ENCODE assay signal across 1 cellular context in the genomic region with DNA sequence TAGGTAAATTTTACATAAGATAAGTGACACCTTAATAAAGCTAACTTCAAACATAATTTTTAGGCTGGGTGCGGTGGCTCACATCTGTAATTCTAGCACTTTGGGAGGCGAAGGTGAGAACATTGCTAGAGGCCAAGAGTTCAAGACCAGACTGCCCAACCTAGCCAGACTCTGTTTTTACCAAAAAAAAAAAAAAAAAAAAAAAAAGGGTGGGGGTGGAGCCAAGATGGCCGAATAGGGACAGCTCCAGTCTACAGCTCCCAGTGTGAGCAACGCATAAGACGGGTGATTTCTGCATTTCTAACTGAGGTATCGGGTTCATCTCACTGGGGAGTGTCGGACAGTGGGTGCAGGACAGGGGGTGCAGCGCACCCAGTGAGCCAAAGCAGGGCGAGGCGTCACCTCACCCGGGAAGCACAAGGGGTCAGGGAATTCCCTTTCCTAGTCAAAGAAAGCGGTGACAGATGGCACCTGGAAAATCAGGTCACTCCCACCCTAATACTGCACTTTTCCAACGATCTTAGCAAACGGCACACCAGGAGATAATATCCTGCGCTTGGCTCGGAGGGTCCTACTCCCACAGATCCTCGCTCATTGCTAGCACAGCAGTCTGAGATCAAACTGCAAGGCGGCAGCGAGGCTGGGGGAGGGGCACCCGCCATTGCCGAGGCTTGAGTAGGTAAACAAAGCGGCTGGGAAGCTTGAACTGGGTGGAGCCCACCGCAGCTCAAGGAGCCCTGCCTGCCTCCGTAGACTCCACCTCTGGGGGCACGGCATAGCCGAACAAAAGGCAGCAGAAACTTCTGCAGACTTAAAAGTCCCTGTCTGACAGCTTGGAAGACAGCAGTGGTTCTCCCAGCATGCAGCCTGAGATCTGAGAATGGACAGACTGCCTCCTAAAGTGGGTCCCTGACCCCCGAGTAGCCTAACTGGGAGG.
TF ChIP-seq lines count a peak whose summit lies in the region.
"Not testable (repeated sequence)": the region's sequence is repeated elsewhere in the genome, so short reads cannot be mapped to it uniquely, and the experiment has no call there.

No MANE protein-coding gene starts in this region.

TF ChIP-seq in HepG2, 621 proteins besides CTCF, POLR2A, EP300 and RAD21 (continued from another document):
- TF ChIP-seq, protein P1, sequence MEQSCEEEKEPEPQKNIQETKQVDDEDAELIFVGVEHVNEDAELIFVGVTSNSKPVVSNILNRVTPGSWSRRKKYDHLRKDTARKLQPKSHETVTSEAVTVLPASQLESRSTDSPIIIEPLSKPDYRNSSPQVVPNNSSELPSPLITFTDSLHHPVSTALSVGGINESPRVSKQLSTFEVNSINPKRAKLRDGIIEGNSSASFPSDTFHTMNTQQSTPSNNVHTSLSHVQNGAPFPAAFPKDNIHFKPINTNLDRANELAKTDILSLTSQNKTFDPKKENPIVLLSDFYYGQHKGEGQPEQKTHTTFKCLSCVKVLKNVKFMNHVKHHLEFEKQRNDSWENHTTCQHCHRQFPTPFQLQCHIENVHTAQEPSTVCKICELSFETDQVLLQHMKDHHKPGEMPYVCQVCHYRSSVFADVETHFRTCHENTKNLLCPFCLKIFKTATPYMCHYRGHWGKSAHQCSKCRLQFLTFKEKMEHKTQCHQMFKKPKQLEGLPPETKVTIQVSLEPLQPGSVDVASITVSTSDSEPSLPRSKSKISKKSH (CRISPR knock-in tag; IDR thresholded peaks at IDR 0.05; ENCODE audit: borderline replicate concordance): 0 out of 2 replicates have a peak, but pooled peaks have one; percentile 57
- TF ChIP-seq, protein P2, sequence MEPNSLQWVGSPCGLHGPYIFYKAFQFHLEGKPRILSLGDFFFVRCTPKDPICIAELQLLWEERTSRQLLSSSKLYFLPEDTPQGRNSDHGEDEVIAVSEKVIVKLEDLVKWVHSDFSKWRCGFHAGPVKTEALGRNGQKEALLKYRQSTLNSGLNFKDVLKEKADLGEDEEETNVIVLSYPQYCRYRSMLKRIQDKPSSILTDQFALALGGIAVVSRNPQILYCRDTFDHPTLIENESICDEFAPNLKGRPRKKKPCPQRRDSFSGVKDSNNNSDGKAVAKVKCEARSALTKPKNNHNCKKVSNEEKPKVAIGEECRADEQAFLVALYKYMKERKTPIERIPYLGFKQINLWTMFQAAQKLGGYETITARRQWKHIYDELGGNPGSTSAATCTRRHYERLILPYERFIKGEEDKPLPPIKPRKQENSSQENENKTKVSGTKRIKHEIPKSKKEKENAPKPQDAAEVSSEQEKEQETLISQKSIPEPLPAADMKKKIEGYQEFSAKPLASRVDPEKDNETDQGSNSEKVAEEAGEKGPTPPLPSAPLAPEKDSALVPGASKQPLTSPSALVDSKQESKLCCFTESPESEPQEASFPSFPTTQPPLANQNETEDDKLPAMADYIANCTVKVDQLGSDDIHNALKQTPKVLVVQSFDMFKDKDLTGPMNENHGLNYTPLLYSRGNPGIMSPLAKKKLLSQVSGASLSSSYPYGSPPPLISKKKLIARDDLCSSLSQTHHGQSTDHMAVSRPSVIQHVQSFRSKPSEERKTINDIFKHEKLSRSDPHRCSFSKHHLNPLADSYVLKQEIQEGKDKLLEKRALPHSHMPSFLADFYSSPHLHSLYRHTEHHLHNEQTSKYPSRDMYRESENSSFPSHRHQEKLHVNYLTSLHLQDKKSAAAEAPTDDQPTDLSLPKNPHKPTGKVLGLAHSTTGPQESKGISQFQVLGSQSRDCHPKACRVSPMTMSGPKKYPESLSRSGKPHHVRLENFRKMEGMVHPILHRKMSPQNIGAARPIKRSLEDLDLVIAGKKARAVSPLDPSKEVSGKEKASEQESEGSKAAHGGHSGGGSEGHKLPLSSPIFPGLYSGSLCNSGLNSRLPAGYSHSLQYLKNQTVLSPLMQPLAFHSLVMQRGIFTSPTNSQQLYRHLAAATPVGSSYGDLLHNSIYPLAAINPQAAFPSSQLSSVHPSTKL (CRISPR knock-in tag; IDR thresholded peaks at IDR 0.05): peak; percentile 61; the same call in 1 of the 2 replicates
- TF ChIP-seq ZBTB38 (CRISPR knock-in tag; IDR thresholded peaks at IDR 0.05): peak; percentile 66
- TF ChIP-seq SOX6, FOXA1, NONO (IDR thresholded peaks at IDR 0.05): not testable (repeated sequence)
- peak; percentile 48 for TF ChIP-seq SOX6 (CRISPR knock-in tag; IDR thresholded peaks at IDR 0.05)
- peak; percentile 70 for TF ChIP-seq FOXA1 (CRISPR knock-in tag; IDR thresholded peaks at IDR 0.05)
- TF ChIP-seq, protein P3, sequence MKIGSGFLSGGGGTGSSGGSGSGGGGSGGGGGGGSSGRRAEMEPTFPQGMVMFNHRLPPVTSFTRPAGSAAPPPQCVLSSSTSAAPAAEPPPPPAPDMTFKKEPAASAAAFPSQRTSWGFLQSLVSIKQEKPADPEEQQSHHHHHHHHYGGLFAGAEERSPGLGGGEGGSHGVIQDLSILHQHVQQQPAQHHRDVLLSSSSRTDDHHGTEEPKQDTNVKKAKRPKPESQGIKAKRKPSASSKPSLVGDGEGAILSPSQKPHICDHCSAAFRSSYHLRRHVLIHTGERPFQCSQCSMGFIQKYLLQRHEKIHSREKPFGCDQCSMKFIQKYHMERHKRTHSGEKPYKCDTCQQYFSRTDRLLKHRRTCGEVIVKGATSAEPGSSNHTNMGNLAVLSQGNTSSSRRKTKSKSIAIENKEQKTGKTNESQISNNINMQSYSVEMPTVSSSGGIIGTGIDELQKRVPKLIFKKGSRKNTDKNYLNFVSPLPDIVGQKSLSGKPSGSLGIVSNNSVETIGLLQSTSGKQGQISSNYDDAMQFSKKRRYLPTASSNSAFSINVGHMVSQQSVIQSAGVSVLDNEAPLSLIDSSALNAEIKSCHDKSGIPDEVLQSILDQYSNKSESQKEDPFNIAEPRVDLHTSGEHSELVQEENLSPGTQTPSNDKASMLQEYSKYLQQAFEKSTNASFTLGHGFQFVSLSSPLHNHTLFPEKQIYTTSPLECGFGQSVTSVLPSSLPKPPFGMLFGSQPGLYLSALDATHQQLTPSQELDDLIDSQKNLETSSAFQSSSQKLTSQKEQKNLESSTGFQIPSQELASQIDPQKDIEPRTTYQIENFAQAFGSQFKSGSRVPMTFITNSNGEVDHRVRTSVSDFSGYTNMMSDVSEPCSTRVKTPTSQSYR (CRISPR knock-in tag; IDR thresholded peaks at IDR 0.05; ENCODE audit: borderline replicate concordance): peak; percentile 92
- TF ChIP-seq, protein P4, sequence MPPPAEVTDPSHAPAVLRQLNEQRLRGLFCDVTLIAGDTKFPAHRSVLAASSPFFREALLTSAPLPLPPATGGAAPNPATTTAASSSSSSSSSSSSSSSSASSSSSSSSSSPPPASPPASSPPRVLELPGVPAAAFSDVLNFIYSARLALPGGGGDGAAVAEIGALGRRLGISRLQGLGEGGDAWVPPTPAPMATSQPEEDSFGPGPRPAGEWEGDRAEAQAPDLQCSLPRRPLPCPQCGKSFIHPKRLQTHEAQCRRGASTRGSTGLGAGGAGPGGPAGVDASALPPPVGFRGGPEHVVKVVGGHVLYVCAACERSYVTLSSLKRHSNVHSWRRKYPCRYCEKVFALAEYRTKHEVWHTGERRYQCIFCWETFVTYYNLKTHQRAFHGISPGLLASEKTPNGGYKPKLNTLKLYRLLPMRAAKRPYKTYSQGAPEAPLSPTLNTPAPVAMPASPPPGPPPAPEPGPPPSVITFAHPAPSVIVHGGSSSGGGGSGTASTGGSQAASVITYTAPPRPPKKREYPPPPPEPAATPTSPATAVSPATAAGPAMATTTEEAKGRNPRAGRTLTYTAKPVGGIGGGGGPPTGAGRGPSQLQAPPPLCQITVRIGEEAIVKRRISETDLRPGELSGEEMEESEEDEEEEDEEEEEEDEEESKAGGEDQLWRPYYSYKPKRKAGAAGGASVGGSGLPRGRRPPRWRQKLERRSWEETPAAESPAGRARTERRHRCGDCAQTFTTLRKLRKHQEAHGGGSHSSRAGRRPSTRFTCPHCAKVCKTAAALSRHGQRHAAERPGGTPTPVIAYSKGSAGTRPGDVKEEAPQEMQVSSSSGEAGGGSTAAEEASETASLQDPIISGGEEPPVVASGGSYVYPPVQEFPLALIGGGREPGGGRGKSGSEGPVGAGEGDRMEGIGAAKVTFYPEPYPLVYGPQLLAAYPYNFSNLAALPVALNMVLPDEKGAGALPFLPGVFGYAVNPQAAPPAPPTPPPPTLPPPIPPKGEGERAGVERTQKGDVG (CRISPR knock-in tag; IDR thresholded peaks at IDR 0.05; ENCODE audit: borderline replicate concordance): peak; percentile 85; the same call in 1 of the 2 replicates
- 0 out of 2 replicates have a peak, but pooled peaks have one; percentile 9 for TF ChIP-seq FOXO1 (CRISPR knock-in tag; IDR thresholded peaks at IDR 0.05)
- TF ChIP-seq, protein P5, sequence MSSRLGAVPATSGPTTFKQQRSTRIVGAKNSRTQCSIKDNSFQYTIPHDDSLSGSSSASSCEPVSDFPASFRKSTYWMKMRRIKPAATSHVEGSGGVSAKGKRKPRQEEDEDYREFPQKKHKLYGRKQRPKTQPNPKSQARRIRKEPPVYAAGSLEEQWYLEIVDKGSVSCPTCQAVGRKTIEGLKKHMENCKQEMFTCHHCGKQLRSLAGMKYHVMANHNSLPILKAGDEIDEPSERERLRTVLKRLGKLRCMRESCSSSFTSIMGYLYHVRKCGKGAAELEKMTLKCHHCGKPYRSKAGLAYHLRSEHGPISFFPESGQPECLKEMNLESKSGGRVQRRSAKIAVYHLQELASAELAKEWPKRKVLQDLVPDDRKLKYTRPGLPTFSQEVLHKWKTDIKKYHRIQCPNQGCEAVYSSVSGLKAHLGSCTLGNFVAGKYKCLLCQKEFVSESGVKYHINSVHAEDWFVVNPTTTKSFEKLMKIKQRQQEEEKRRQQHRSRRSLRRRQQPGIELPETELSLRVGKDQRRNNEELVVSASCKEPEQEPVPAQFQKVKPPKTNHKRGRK (CRISPR knock-in tag; IDR thresholded peaks at IDR 0.05): peak; percentile 80; the same call in 1 of the 2 replicates
- TF ChIP-seq BCL6 (CRISPR knock-in tag; IDR thresholded peaks at IDR 0.05): peak; percentile 30; the same call in 1 of the 2 replicates
- 0 out of 2 replicates have a peak, but pooled peaks have one; percentile 45 for TF ChIP-seq KDM5B (CRISPR knock-in tag; IDR thresholded peaks at IDR 0.05; ENCODE audit: borderline replicate concordance)
- TF ChIP-seq, protein P6, sequence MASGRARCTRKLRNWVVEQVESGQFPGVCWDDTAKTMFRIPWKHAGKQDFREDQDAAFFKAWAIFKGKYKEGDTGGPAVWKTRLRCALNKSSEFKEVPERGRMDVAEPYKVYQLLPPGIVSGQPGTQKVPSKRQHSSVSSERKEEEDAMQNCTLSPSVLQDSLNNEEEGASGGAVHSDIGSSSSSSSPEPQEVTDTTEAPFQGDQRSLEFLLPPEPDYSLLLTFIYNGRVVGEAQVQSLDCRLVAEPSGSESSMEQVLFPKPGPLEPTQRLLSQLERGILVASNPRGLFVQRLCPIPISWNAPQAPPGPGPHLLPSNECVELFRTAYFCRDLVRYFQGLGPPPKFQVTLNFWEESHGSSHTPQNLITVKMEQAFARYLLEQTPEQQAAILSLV (CRISPR knock-in tag; IDR thresholded peaks at IDR 0.05; ENCODE audit: borderline replicate concordance): 0 out of 2 replicates have a peak, but pooled peaks have one; percentile 32
- peak; percentile 61 for TF ChIP-seq FOXA3 (CRISPR knock-in tag; IDR thresholded peaks at IDR 0.05)
- peak; percentile 30; the same call in 1 of the 2 replicates for TF ChIP-seq GABPB1 (CRISPR knock-in tag; IDR thresholded peaks at IDR 0.05)
- TF ChIP-seq, protein P7, sequence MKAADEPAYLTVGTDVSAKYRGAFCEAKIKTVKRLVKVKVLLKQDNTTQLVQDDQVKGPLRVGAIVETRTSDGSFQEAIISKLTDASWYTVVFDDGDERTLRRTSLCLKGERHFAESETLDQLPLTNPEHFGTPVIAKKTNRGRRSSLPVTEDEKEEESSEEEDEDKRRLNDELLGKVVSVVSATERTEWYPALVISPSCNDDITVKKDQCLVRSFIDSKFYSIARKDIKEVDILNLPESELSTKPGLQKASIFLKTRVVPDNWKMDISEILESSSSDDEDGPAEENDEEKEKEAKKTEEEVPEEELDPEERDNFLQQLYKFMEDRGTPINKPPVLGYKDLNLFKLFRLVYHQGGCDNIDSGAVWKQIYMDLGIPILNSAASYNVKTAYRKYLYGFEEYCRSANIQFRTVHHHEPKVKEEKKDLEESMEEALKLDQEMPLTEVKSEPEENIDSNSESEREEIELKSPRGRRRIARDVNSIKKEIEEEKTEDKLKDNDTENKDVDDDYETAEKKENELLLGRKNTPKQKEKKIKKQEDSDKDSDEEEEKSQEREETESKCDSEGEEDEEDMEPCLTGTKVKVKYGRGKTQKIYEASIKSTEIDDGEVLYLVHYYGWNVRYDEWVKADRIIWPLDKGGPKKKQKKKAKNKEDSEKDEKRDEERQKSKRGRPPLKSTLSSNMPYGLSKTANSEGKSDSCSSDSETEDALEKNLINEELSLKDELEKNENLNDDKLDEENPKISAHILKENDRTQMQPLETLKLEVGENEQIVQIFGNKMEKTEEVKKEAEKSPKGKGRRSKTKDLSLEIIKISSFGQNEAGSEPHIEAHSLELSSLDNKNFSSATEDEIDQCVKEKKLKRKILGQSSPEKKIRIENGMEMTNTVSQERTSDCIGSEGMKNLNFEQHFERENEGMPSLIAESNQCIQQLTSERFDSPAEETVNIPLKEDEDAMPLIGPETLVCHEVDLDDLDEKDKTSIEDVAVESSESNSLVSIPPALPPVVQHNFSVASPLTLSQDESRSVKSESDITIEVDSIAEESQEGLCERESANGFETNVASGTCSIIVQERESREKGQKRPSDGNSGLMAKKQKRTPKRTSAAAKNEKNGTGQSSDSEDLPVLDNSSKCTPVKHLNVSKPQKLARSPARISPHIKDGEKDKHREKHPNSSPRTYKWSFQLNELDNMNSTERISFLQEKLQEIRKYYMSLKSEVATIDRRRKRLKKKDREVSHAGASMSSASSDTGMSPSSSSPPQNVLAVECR (CRISPR knock-in tag; IDR thresholded peaks at IDR 0.05; ENCODE audit: borderline replicate concordance): peak; percentile 44; the same call in 1 of the 2 replicates
- TF ChIP-seq, protein P8, sequence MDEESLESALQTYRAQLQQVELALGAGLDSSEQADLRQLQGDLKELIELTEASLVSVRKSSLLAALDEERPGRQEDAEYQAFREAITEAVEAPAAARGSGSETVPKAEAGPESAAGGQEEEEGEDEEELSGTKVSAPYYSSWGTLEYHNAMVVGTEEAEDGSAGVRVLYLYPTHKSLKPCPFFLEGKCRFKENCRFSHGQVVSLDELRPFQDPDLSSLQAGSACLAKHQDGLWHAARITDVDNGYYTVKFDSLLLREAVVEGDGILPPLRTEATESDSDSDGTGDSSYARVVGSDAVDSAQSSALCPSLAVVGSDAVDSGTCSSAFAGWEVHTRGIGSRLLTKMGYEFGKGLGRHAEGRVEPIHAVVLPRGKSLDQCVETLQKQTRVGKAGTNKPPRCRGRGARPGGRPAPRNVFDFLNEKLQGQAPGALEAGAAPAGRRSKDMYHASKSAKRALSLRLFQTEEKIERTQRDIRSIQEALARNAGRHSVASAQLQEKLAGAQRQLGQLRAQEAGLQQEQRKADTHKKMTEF (CRISPR knock-in tag; IDR thresholded peaks at IDR 0.05): peak; percentile 49; the same call in 1 of the 2 replicates
- TF ChIP-seq THAP11 (CRISPR knock-in tag; IDR thresholded peaks at IDR 0.05): 0 out of 2 replicates have a peak, but pooled peaks have one; percentile 14
- 0 out of 2 replicates have a peak, but pooled peaks have one; percentile 20 for TF ChIP-seq NONO (CRISPR knock-in tag; conservative IDR thresholded peaks at IDR 0.05)
- TF ChIP-seq SP5 (CRISPR knock-in tag; IDR thresholded peaks at IDR 0.05; ENCODE audit: borderline replicate concordance, low read depth): peak; percentile 63; the same call in 1 of the 2 replicates
- 0 out of 2 replicates have a peak, but pooled peaks have one; percentile 25 for TF ChIP-seq FOXC1 (CRISPR knock-in tag; IDR thresholded peaks at IDR 0.05; ENCODE audit: borderline replicate concordance)
